1 cellular context compared by ENCODE assay signal in the genomic region with DNA sequence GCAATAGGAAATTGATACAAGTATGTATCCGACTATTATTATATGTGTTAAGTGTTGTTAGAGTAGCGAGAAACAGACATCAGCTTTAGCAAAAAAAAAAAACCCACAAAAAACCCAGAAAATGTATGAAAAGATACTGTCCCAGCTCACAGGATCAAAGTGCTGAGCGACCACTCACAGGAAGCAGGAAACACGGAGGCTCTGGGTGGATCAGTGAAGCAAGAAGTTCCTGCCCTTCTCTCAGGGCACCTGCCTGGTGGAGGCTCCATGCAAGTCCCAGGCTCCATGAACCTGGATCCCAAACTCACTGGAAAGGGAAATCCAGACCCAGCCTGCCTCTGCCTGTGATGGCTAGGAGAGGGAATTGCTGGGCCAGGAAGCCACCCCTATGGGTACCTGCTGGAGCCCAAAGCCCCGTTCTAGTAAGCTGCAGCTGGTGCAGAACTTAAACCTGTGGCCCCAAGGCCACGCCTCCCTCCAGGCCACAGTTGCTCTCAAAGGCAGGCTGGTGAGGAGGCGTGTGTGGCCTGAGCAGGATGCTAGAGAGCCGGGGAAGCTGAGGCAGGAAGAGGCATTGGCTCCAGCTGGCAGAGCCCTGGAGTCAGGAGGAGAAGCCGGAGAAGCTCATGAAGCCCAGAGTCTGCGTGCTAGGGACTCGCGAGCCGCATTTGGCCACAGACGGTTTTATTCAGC.
TF ChIP-seq lines count a peak whose summit lies in the region.

No MANE protein-coding gene starts in this region.

TF ChIP-seq in SK-N-SH treated with all-trans-retinoic acid at 6 μM for 48 hours, 23 proteins besides CTCF, POLR2A, EP300 and RAD21 (continued from another document):
- TF ChIP-seq, protein P1, sequence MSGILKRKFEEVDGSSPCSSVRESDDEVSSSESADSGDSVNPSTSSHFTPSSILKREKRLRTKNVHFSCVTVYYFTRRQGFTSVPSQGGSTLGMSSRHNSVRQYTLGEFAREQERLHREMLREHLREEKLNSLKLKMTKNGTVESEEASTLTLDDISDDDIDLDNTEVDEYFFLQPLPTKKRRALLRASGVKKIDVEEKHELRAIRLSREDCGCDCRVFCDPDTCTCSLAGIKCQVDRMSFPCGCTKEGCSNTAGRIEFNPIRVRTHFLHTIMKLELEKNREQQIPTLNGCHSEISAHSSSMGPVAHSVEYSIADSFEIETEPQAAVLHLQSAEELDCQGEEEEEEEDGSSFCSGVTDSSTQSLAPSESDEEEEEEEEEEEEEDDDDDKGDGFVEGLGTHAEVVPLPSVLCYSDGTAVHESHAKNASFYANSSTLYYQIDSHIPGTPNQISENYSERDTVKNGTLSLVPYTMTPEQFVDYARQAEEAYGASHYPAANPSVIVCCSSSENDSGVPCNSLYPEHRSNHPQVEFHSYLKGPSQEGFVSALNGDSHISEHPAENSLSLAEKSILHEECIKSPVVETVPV (CRISPR knock-in tag; IDR thresholded peaks at IDR 0.05), result no peak
- TF ChIP-seq TOX (CRISPR knock-in tag; IDR thresholded peaks at IDR 0.05; ENCODE audit: borderline replicate concordance), result no peak
- no peak for TF ChIP-seq SNAI2 (CRISPR knock-in tag; IDR thresholded peaks at IDR 0.05)
- no peak for TF ChIP-seq OSR1 (CRISPR knock-in tag; IDR thresholded peaks at IDR 0.05)
- TF ChIP-seq, protein P2, sequence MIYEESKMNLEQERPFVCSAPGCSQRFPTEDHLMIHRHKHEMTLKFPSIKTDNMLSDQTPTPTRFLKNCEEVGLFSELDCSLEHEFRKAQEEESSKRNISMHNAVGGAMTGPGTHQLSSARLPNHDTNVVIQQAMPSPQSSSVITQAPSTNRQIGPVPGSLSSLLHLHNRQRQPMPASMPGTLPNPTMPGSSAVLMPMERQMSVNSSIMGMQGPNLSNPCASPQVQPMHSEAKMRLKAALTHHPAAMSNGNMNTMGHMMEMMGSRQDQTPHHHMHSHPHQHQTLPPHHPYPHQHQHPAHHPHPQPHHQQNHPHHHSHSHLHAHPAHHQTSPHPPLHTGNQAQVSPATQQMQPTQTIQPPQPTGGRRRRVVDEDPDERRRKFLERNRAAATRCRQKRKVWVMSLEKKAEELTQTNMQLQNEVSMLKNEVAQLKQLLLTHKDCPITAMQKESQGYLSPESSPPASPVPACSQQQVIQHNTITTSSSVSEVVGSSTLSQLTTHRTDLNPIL (CRISPR knock-in tag; IDR thresholded peaks at IDR 0.05; ENCODE audit: low read depth), result no peak
- TF ChIP-seq PPARA (CRISPR knock-in tag; IDR thresholded peaks at IDR 0.05; ENCODE audit: borderline replicate concordance), result no peak
